In genomic region chr4:84966382-84967291, GRCh38 we compare ENCODE assay signal across 8 cellular contexts. TPM values are rescaled to one million over a fixed set of nuclear protein-coding genes. Genes with fewer than 3 reads are reported as not detected.
DNase-seq lines count a peak whose midpoint lies in the region; ATAC-seq, FAIRE-seq and TF ChIP-seq lines count a peak whose summit lies in the region.

TSS of gene WDFY3 (minus strand) at chr4:84966690. CDS start at chr4:84860591, 106,099 bp downstream.

- in situ Hi-C loops in GM12878 (cut with MboI), result no loop called here

- DNase-seq in AG04450 (ENCODE audit: low read depth, low spot score) (peak; percentile 74), HuH-7.5 (ENCODE audit: low spot score) (peak; percentile 73), NT2/D1 (ENCODE audit: low read depth, low spot score) (peak; percentile 61), GM12878 (ENCODE audit: low read depth, low spot score) (no peak), left ventricle myocardium superior (peak; percentile 84), osteoblast (ENCODE audit: insufficient read length, low spot score, missing footprints) (peak; percentile 99)

- ATAC-seq in GM12878 (no peak; the same call in 2 of the 3 replicates), left ventricle myocardium superior (peak; percentile 96), GM21381 (IDR thresholded peaks at IDR 0.05; ENCODE audit: unreplicated experiment) (no peak)

- POLR2A ChIA-PET in AG04450 (lab: Yijun Ruan, JAX), result interaction anchor here (0.6 to 1.5 kb wide), 7 partner anchors 15 to 385 kb away, joined by 3 to 7 read pairs (median 3); no protein-coding TSS in a partner anchor
- POLR2A ChIA-PET in GM12878 (lab: Charles Lee), result no interaction called here

- H4K20me1 ChIP-seq in GM12878 (ENCODE audit: control insufficient read depth, insufficient read depth), result no peaks in the 10 kb centered on the region
- peaks cover 19% of the 10 kb centered on the region for H4K20me1 ChIP-seq in osteoblast (ENCODE audit: insufficient read depth, low read length)

- H2AFZ ChIP-seq in GM12878 (ENCODE audit: control insufficient read depth, low read depth, low read length) (no peak within 1 kb of the TSS), osteoblast (ENCODE audit: low read length) (peak within 1 kb of the TSS; percentile 97)

- CTCF ChIA-PET in AG04450 (lab: Charles Lee) (interaction anchor here (0.6 to 1.9 kb wide), 5 partner anchors 10 to 388 kb away, joined by 3 to 16 read pairs (median 4); no protein-coding TSS in a partner anchor), GM12878 (lab: Yijun Ruan, JAX) (interaction anchor here (0.6 to 1.0 kb wide), 2 partner anchors 8 to 20 kb away, joined by 3 read pairs; no protein-coding TSS in a partner anchor)

- H3K4me2 ChIP-seq in GM12878 (ENCODE audit: control insufficient read depth, insufficient read depth), result peak within 1 kb of the TSS; percentile 25; the same call in 1 of the 2 replicates
- peak within 1 kb of the TSS; percentile 99 for H3K4me2 ChIP-seq in osteoblast (ENCODE audit: insufficient read depth, low read length)

- no peak for TF ChIP-seq EP300 in GM12878 (IDR thresholded peaks at IDR 0.05; ENCODE audit: borderline replicate concordance in 1 of 2, control insufficient read depth in 1 of 2, low read depth in 2 of 2, low read length in 2 of 2)

- H3K79me2 ChIP-seq in GM12878 (ENCODE audit: control insufficient read depth, insufficient read depth, low read length) (no peaks in the 10 kb centered on the region), osteoblast (ENCODE audit: insufficient read depth, low read length) (peaks cover 46% of the 10 kb centered on the region)

- H3K27me3 ChIP-seq in AG04450 (ENCODE audit: control insufficient read depth, insufficient read depth, low read length) (no peaks in the 10 kb centered on the region), NT2/D1 (ENCODE audit: insufficient read depth, insufficient read length) (no peaks in the 10 kb centered on the region), GM12878 (replicated peaks in 1 of 2; ENCODE audit: control insufficient read depth in 2 of 2, insufficient read depth in 2 of 2, low read length in 1 of 2) (peaks cover 0 to 10% of the 10 kb centered on the region in 2 experiments; a peak in 3 of 4 replicates), osteoblast (ENCODE audit: insufficient read depth, low read length) (no peaks in the 10 kb centered on the region)

- H3K9ac ChIP-seq in NT2/D1 (ENCODE audit: insufficient read length, low read depth), result peak within 1 kb of the TSS; percentile 86
- no peak within 1 kb of the TSS for H3K9ac ChIP-seq in GM12878 (ENCODE audit: control insufficient read depth, insufficient read depth, low read length)

- H3K36me3 ChIP-seq in NT2/D1 (ENCODE audit: insufficient read depth, insufficient read length, low read length) (peaks cover 3% of the 10 kb centered on the region), GM12878 (ENCODE audit: control insufficient read depth in 2 of 2, insufficient read depth in 2 of 2, low read length in 1 of 2) (no peaks in the 10 kb centered on the region), osteoblast (ENCODE audit: insufficient read depth, low read length) (no peaks in the 10 kb centered on the region)

- RAD21 ChIA-PET in GM12878 (lab: Charles Lee; ENCODE audit: unreplicated experiment), result no interaction called here

- no peak for TF ChIP-seq RAD21 in GM12878 (IDR thresholded peaks at IDR 0.05; ENCODE audit: insufficient read depth, low read depth, low read length)

- intact Hi-C loops in GM12878 (cut with micrococcal nuclease; ENCODE audit: unreplicated experiment), result no loop called here
- intact Hi-C loops in left ventricle myocardium superior (cut with micrococcal nuclease), result no loop called here

- H3K27ac ChIP-seq in AG04450 (ENCODE audit: low read depth, low read length) (peak within 1 kb of the TSS; percentile 81), GM12878 (ENCODE audit: control insufficient read depth, insufficient read depth) (no peak within 1 kb of the TSS), osteoblast (ENCODE audit: low read depth, low read length) (peak within 1 kb of the TSS; percentile 67)

- no TSS peak for BruUV-seq in GM12878 (replicated peaks; lab: Mats Ljungman, UMichigan)

- SMC1A ChIA-PET in GM12878 (lab: Charles Lee; ENCODE audit: uncharacterized antibody, unreplicated experiment), result no interaction called here

- TF ChIP-seq POLR2A in GM12878 (IDR thresholded peaks at IDR 0.05; ENCODE audit: low read depth, low read length), result no peak; the same call in 1 of the 2 replicates

- H3K9me3 ChIP-seq in AG04450 (ENCODE audit: control insufficient read depth, insufficient read depth, low read length), result no peaks in the 10 kb centered on the region
- H3K9me3 ChIP-seq in NT2/D1 (ENCODE audit: insufficient read depth, low read length), result no peaks in the 10 kb centered on the region
- no peaks in the 10 kb centered on the region for H3K9me3 ChIP-seq in GM12878 (replicated peaks; ENCODE audit: control insufficient read depth, insufficient read depth, low read length)
- no peaks in the 10 kb centered on the region for H3K9me3 ChIP-seq in osteoblast (ENCODE audit: low read depth, low read length)

- H3K4me3 ChIP-seq in AG04450 (ENCODE audit: low read depth, low read length) (peak within 1 kb of the TSS; percentile 78), GM12875 (ENCODE audit: low read depth, low read length) (peak within 1 kb of the TSS; percentile 26), NT2/D1 (ENCODE audit: insufficient read length, low read depth) (peak within 1 kb of the TSS; percentile 64), GM12878 (no peak within 1 kb of the TSS), osteoblast (ENCODE audit: insufficient read depth, low read length) (peak within 1 kb of the TSS; percentile 83)

- FAIRE-seq in GM12878 (lab: Jason Lieb, UNC), result no peak

- TF ChIP-seq CTCF in AG04450 (IDR thresholded peaks at IDR 0.05; ENCODE audit: low read depth, low read length), result peak; percentile 23; the same call in 1 of the 2 replicates
- TF ChIP-seq CTCF in GM12875 (IDR thresholded peaks at IDR 0.05; ENCODE audit: borderline replicate concordance, insufficient read depth, low read depth, low read length), result no peak
- no peak for TF ChIP-seq CTCF in GM12878 (IDR thresholded peaks at IDR 0.05 in 2 of 3, conservative IDR thresholded peaks at IDR 0.05 in 1 of 3; ENCODE audit: control insufficient read depth in 2 of 3, extremely low read depth in 1 of 3, insufficient read depth in 1 of 3, low read depth in 3 of 3, low read length in 3 of 3)
- TF ChIP-seq CTCF in osteoblast (IDR thresholded peaks at IDR 0.05; ENCODE audit: extremely low read depth, low read depth, low read length), result no peak

- H3K4me1 ChIP-seq in NT2/D1 (ENCODE audit: insufficient read depth, insufficient read length) (no peaks in the 10 kb centered on the region), GM12878 (ENCODE audit: control insufficient read depth, insufficient read depth, low read length) (no peaks in the 10 kb centered on the region), osteoblast (ENCODE audit: insufficient read depth, low read length) (peaks cover 12% of the 10 kb centered on the region)

- WGBS in GM12878 (ENCODE audit: insufficient coverage, insufficient replicate concordance, low lambda C conversion rate, missing lambda C conversion rate), result 18% methylated on average over 37 of the region's 60 CpGs

TF ChIP-seq in GM12878, 131 proteins besides CTCF, POLR2A, EP300 and RAD21:
- TF ChIP-seq PML (IDR thresholded peaks at IDR 0.05; ENCODE audit: low read length), result no peak
- 0 out of 2 replicates have a peak, but pooled peaks have one; percentile 23 for TF ChIP-seq YY1 (IDR thresholded peaks at IDR 0.05; ENCODE audit: low read depth, low read length)
- TF ChIP-seq SRF (IDR thresholded peaks at IDR 0.05; ENCODE audit: low read depth in 2 of 2, low read length in 2 of 2), result no peak

RNA-seq across cellular contexts. Expression of gene WDFY3, which starts in this region (rescaled TPM):
- 30.6 and 31.5 TPM in 2 replicates for polyA plus RNA-seq in AG04450 (2011; rRNA removed)
- 161 and 180 TPM in 2 replicates for polyA minus RNA-seq in AG04450 (2011; rRNA and poly(A)+ RNA removed)
- not detected in 2 replicates for total RNA-seq in GM12878 (2013; cell fraction: nucleolus; rRNA removed)
- total RNA-seq in GM12878 (2014; rRNA removed), result under 0.01 and 0.23 TPM in 2 replicates
- 0.13 TPM in 1 of 2 replicates, not detected in the other for total RNA-seq in GM12878 (2014; rRNA removed; fragmentation: Illumina TruSeq; extraction: Trizol)
- 0.18 and 0.21 TPM in 2 replicates for total RNA-seq in GM12878 (2021)
- polyA plus RNA-seq in GM12878 (2011; ENCODE audit: low read depth), result 0.04 TPM
- not detected in 2 replicates for polyA plus RNA-seq in GM12878 (2011; rRNA removed)
- not detected in 2 replicates for polyA plus RNA-seq in GM12878 (2011; cell fraction: cytosol; rRNA removed)
- polyA plus RNA-seq in GM12878 (2011; cell fraction: nucleus; rRNA removed), result not detected in 2 replicates
- 0.09 and 0.10 TPM in 2 replicates for polyA plus RNA-seq in GM12878 (2012)
- polyA plus RNA-seq in GM12878 (2014; fragmentation: Illumina TruSeq; extraction: Trizol), result 0.09 and 1.8 TPM in 2 replicates
- polyA plus RNA-seq in GM12878 (2014; fragmentation: Nextera tagmentation; extraction: Ambion mirVana), result under 1 TPM in 1 of 2 experiments, not detected in 1; 0.06 TPM
- 0.01 and 0.20 TPM in 2 replicates for polyA plus RNA-seq in GM12878 (2014; rRNA removed)
- under 1 TPM; 0.01 to 0.11 TPM for polyA plus RNA-seq in GM12878 (2016; fragmentation: Nextera tagmentation; extraction: Ambion mirVana)
- not detected in 2 replicates for polyA minus RNA-seq in GM12878 (2011; rRNA and poly(A)+ RNA removed)
- polyA minus RNA-seq in GM12878 (2011; cell fraction: cytosol; rRNA and poly(A)+ RNA removed), result not detected in 2 replicates
- polyA minus RNA-seq in GM12878 (2011; cell fraction: nucleus; rRNA and poly(A)+ RNA removed), result not detected in 2 replicates
- 43.8 TPM for total RNA-seq in left ventricle myocardium superior
- total RNA-seq in osteoblast, result 91.9 and 98.1 TPM in 2 replicates

Comparison
In these comparisons a context has a peak if more than half of its experiments do, and no peak if none do; other contexts are left out.
1. RNA of gene WDFY3 (total RNA-seq): 91.9 to 98.1 TPM in osteoblast and 43.8 TPM in left ventricle myocardium superior (single experiment); under 0.01 to 0.23 TPM in GM12878; every median in the first group is over 10 times any median in the second.
2. RNA of gene WDFY3 (polyA plus RNA-seq): 30.6 to 31.5 TPM in AG04450; 0.01 to 1.8 TPM in GM12878; every median in the first group is over 10 times any median in the second.